21 cellular contexts compared by ENCODE assay signal in genomic region chr10:117553815-117554172, GRCh38. TPM values are rescaled to one million over a fixed set of nuclear protein-coding genes. Genes with fewer than 3 reads are reported as not detected.
DNase-seq lines count a peak whose midpoint lies in the region; ATAC-seq and TF ChIP-seq lines count a peak whose summit lies in the region.
"Had no signal": no experiment of that assay in that cellular context is flagged by ENCODE, and none has a peak within 500 bp of the region (broad histone marks: within the 10 kb centered on the region; RNA-seq: fewer than 3 reads in every experiment).

No MANE protein-coding gene starts in this region.

- H3K27ac Mint-ChIP-seq in activated T-helper 1 cell treated with anti-CD3 and anti-CD28 coated beads, Interleukin-12 subunit alpha, Interleukin-12 subunit beta, Interleukin-2, Interleukin-4 antibody, amounts not matched to agents 30 ng/mL and 10 ng/mL and 1 ng/mL, durations not matched to agents 14 hours and 24 hours and 36 hours, result peak overlapping the region; percentile 82
- no peak overlapping the region for H3K27ac Mint-ChIP-seq in CD8-positive, alpha-beta memory T cell

- peaks cover 8% of the 10 kb centered on the region for H3K4me1 ChIP-seq in iPS-18a (ENCODE audit: control insufficient read depth, low read depth, low read length)
- H3K4me1 ChIP-seq in trophoblast cell (ENCODE audit: control insufficient read depth in 1 of 2, insufficient read depth in 2 of 2, low read length in 2 of 2), result peaks cover 4 to 8% of the 10 kb centered on the region in 2 experiments
- no peaks in the 10 kb centered on the region for H3K4me1 ChIP-seq in CD8-positive, alpha-beta memory T cell (ENCODE audit: insufficient read depth, low read length)
- H3K4me1 ChIP-seq: right lobe of liver, SJSA1 had no signal

- no peak overlapping the region for H3K9ac ChIP-seq in iPS-18a (ENCODE audit: low read length)
- H3K9ac ChIP-seq in trophoblast cell (ENCODE audit: low read length), result no peak overlapping the region

- H3K4ac ChIP-seq in trophoblast cell (ENCODE audit: low read depth, low read length), result no peak overlapping the region

- no peaks in the 10 kb centered on the region for H3K79me2 ChIP-seq in trophoblast cell (ENCODE audit: control insufficient read depth, insufficient read depth, low read length, poor library complexity)

- H4K8ac ChIP-seq in trophoblast cell (ENCODE audit: low read depth, low read length), result no peak overlapping the region

- H3K4me1 Mint-ChIP-seq in activated T-helper 1 cell treated with anti-CD3 and anti-CD28 coated beads, Interleukin-12 subunit alpha, Interleukin-12 subunit beta, Interleukin-2, Interleukin-4 antibody, amounts not matched to agents 30 ng/mL and 10 ng/mL and 1 ng/mL, durations not matched to agents 14 hours and 24 hours and 36 hours (ENCODE audit: low read depth), result peaks cover 9% of the 10 kb centered on the region
- H3K4me1 Mint-ChIP-seq in CD8-positive, alpha-beta memory T cell, result peaks cover 4 to 16% (median 11%) of the 10 kb centered on the region in 3 donors

- no peak overlapping the region for H3K23ac ChIP-seq in trophoblast cell (ENCODE audit: low read length)

- H4K91ac ChIP-seq in trophoblast cell (ENCODE audit: low read depth, low read length), result no peak overlapping the region

- H3K4me3 ChIP-seq in iPS-18a (ENCODE audit: low read length) (peak overlapping the region; percentile 36), trophoblast cell (ENCODE audit: low read depth, low read length) (no peak overlapping the region)
- H3K4me3 ChIP-seq in CD8-positive, alpha-beta memory T cell (ENCODE audit: low read length), result no peak overlapping the region
- H3K4me3 ChIP-seq: coronary artery, right lobe of liver, SJSA1 had no signal

- no peak overlapping the region for H2AFZ ChIP-seq in trophoblast cell (ENCODE audit: insufficient read depth, low read length, poor library complexity)

- DNase-seq in GM13976 (ENCODE audit: low spot score) (peak; percentile 22), trophoblast cell (no peak), SHP77 treated with DMSO at 0.1 percent for 48 hours (lab: John Stamatoyannopoulos, UW) (no peak), foreskin melanocyte (no peak)
- no peak for DNase-seq in activated T-helper 1 cell treated with anti-CD3 and anti-CD28 coated beads, Interleukin-12 subunit alpha, Interleukin-12 subunit beta, Interleukin-2, Interleukin-4 antibody, amounts not matched to agents 30 ng/mL and 10 ng/mL and 1 ng/mL, durations not matched to agents 14 hours and 24 hours and 36 hours (ENCODE audit: low spot score)
- DNase-seq in CD8-positive, alpha-beta memory T cell, result no peak
- DNase-seq: COR-L47; GOT3; Kasumi-1; kidney glomerular epithelial cell; NCI-H1105 treated with DMSO at 0.1 percent for 48 hours; NCI-H774; occipital lobe; PC-3; right lobe of liver; stimulated activated CD4-positive, alpha-beta T cell treated with anti-CD3 and anti-CD28 coated beads, Interleukin-4, amount 100 ng/mL, for 1 hour; T1000 had no signal

- in situ Hi-C loops in GM13976 (cut with MboI; ENCODE audit: low sequenced_read_pairs, unreplicated experiment), result no loop called here

- peak overlapping the region; percentile 12 for H3K4me2 ChIP-seq in trophoblast cell (ENCODE audit: low read length)

- no CpG with 5 or more reads among the region's 19 CpGs for WGBS in trophoblast cell (ENCODE audit: extremely low coverage, insufficient coverage, insufficient read length)

- H3K79me1 ChIP-seq in trophoblast cell (ENCODE audit: low read length), result no peaks in the 10 kb centered on the region

- no peak for ATAC-seq in GM21447 (IDR thresholded peaks at IDR 0.05; ENCODE audit: unreplicated experiment)
- ATAC-seq: PC-3, right lobe of liver had no signal

- peaks cover 2% of the 10 kb centered on the region for H3K36me3 Mint-ChIP-seq in activated T-helper 1 cell treated with anti-CD3 and anti-CD28 coated beads, Interleukin-12 subunit alpha, Interleukin-12 subunit beta, Interleukin-2, Interleukin-4 antibody, amounts not matched to agents 30 ng/mL and 10 ng/mL and 1 ng/mL, durations not matched to agents 14 hours and 24 hours and 36 hours (ENCODE audit: low read depth)
- no peaks in the 10 kb centered on the region for H3K36me3 Mint-ChIP-seq in CD8-positive, alpha-beta memory T cell

- no peak overlapping the region for H3K14ac ChIP-seq in trophoblast cell (ENCODE audit: low read length)

- H2BK5ac ChIP-seq in trophoblast cell (ENCODE audit: low read depth, low read length, poor library complexity), result no peak overlapping the region

- no peak overlapping the region for H2AK5ac ChIP-seq in trophoblast cell (ENCODE audit: low read length)

- no peak overlapping the region for H2BK120ac ChIP-seq in trophoblast cell (ENCODE audit: insufficient read depth, low read length, poor library complexity)

- TF ChIP-seq CTCF in GM13976 (IDR thresholded peaks at IDR 0.05; ENCODE audit: borderline replicate concordance, control extremely low read depth, extremely low read depth, insufficient read depth, missing control alignments), result no peak

- POLR2A ChIA-PET in CD8-positive, alpha-beta memory T cell (lab: Charles Lee), result no interaction called here

- H3K9me3 Mint-ChIP-seq in activated T-helper 1 cell treated with anti-CD3 and anti-CD28 coated beads, Interleukin-12 subunit alpha, Interleukin-12 subunit beta, Interleukin-2, Interleukin-4 antibody, amounts not matched to agents 30 ng/mL and 10 ng/mL and 1 ng/mL, durations not matched to agents 14 hours and 24 hours and 36 hours, result no peaks in the 10 kb centered on the region
- H3K9me3 Mint-ChIP-seq in CD8-positive, alpha-beta memory T cell, result peaks cover 0 to 5% (median 0%) of the 10 kb centered on the region in 5 donors

- H3K4me3 Mint-ChIP-seq in activated T-helper 1 cell treated with anti-CD3 and anti-CD28 coated beads, Interleukin-12 subunit alpha, Interleukin-12 subunit beta, Interleukin-2, Interleukin-4 antibody, amounts not matched to agents 30 ng/mL and 10 ng/mL and 1 ng/mL, durations not matched to agents 14 hours and 24 hours and 36 hours, result no peak overlapping the region
- no peak overlapping the region for H3K4me3 Mint-ChIP-seq in CD8-positive, alpha-beta memory T cell

- H3K27ac ChIP-seq in iPS-18a (ENCODE audit: low read length) (no peak overlapping the region), trophoblast cell (ENCODE audit: low read depth, low read length) (no peak overlapping the region)
- H3K27ac ChIP-seq in CD8-positive, alpha-beta memory T cell (ENCODE audit: low read depth, low read length), result no peak overlapping the region
- H3K27ac ChIP-seq: coronary artery, right lobe of liver, SJSA1 had no signal

- H3K27me3 Mint-ChIP-seq in activated T-helper 1 cell treated with anti-CD3 and anti-CD28 coated beads, Interleukin-12 subunit alpha, Interleukin-12 subunit beta, Interleukin-2, Interleukin-4 antibody, amounts not matched to agents 30 ng/mL and 10 ng/mL and 1 ng/mL, durations not matched to agents 14 hours and 24 hours and 36 hours (ENCODE audit: insufficient read depth), result peaks cover 68% of the 10 kb centered on the region
- H3K27me3 Mint-ChIP-seq in CD8-positive, alpha-beta memory T cell, result peaks cover 58 to 85% of the 10 kb centered on the region in 2 donors

- CTCF ChIA-PET in CD8-positive, alpha-beta memory T cell (lab: Charles Lee), result no interaction called here

- H3K36me3 ChIP-seq in iPS-18a (ENCODE audit: control insufficient read depth, low read depth, low read length) (no peaks in the 10 kb centered on the region), trophoblast cell (ENCODE audit: control insufficient read depth in 1 of 2, insufficient read depth in 2 of 2, low read length in 2 of 2) (no peaks in the 10 kb centered on the region)
- no peaks in the 10 kb centered on the region for H3K36me3 ChIP-seq in CD8-positive, alpha-beta memory T cell (ENCODE audit: insufficient read depth, low read length)
- H3K36me3 ChIP-seq: right lobe of liver, SJSA1 had no signal

- H4K12ac ChIP-seq in trophoblast cell (ENCODE audit: low read depth, low read length), result no peak overlapping the region

- peaks cover 86% of the 10 kb centered on the region for H3K27me3 ChIP-seq in iPS-18a (ENCODE audit: control insufficient read depth, insufficient read depth, low read length)
- peaks cover 59% of the 10 kb centered on the region for H3K27me3 ChIP-seq in trophoblast cell (ENCODE audit: insufficient read depth, low read length)
- peaks cover 22% of the 10 kb centered on the region for H3K27me3 ChIP-seq in CD8-positive, alpha-beta memory T cell (ENCODE audit: insufficient read depth, low read length, poor library complexity, severe bottlenecking)

- no peak overlapping the region for H2BK12ac ChIP-seq in trophoblast cell (ENCODE audit: low read length)

- H3K9me3 ChIP-seq in iPS-18a (ENCODE audit: control insufficient read depth, low read depth, low read length) (no peaks in the 10 kb centered on the region), trophoblast cell (ENCODE audit: insufficient read depth, low read depth, low read length) (peaks cover 13% of the 10 kb centered on the region)
- no peaks in the 10 kb centered on the region for H3K9me3 ChIP-seq in CD8-positive, alpha-beta memory T cell (ENCODE audit: low read length)
- H3K9me3 ChIP-seq: right lobe of liver, SJSA1 had no signal

- H3K18ac ChIP-seq in trophoblast cell (ENCODE audit: low read length), result no peak overlapping the region

- intact Hi-C loops in activated T-helper 1 cell treated with anti-CD3 and anti-CD28 coated beads, Interleukin-12 subunit alpha, Interleukin-12 subunit beta, Interleukin-2, Interleukin-4 antibody, amounts not matched to agents 30 ng/mL and 10 ng/mL and 1 ng/mL, durations not matched to agents 14 hours and 24 hours and 36 hours (cut with micrococcal nuclease), result no loop called here

RNA-seq across cellular contexts. Expression of gene EMX2, which starts 11.2 kb away (rescaled TPM):
- total RNA-seq in activated T-helper 1 cell treated with anti-CD3 and anti-CD28 coated beads, Interleukin-12 subunit alpha, Interleukin-12 subunit beta, Interleukin-2, Interleukin-4 antibody, amounts not matched to agents 30 ng/mL and 10 ng/mL and 1 ng/mL, durations not matched to agents 14 hours and 24 hours and 36 hours, result not detected in 2 replicates
- polyA plus RNA-seq in trophoblast cell (2013), result 0.05 TPM in 1 of 2 replicates, not detected in the other
- not detected for total RNA-seq in CD8-positive, alpha-beta memory T cell
- not detected for polyA plus RNA-seq in CD8-positive, alpha-beta memory T cell
- total RNA-seq: PC-3, right lobe of liver had no signal
